Comparison of ENCODE assay signal across 8 cellular contexts in the genomic region with DNA sequence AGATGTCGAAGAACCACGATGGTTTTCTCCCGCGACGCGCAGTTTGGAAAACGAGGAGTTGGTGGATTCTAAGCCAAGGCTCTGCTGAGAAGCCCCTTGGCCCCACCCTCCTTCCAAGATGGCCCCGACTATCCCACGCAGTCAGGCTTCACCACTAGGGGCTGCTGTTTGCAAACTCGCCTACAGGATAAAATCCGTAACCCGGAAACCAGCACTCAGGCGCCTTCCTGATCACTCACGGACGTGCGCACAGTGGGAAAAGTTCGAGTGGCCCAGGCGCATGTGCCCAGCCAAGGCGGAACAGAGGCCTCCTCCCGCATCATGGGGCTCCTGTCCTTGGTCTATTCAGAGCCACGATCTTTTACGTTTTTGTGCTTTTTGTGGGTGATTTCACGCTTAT. TPM values are rescaled to one million over a fixed set of nuclear protein-coding genes. Genes with fewer than 3 reads are reported as not detected.
A peak's percentile ranks its signal among the peaks of the same experiment; 100 is the strongest.
DNase-seq lines count a peak whose midpoint lies in the region; ATAC-seq and TF ChIP-seq lines count a peak whose summit lies in the region.

No MANE protein-coding gene starts in this region.

- no peaks in the 10 kb centered on the region for H3K4me1 ChIP-seq in esophagus squamous epithelium

- H3K4me3 Mint-ChIP-seq in naive thymus-derived CD8-positive, alpha-beta T cell, result no peak overlapping the region

- peaks cover 0 to 15% (median under 1%) of the 10 kb centered on the region in 4 donors for H3K4me1 Mint-ChIP-seq in naive thymus-derived CD8-positive, alpha-beta T cell

- POLR2A ChIA-PET in naive thymus-derived CD8-positive, alpha-beta T cell (lab: Charles Lee), result no interaction called here

- intact Hi-C loops in esophagus squamous epithelium (cut with DNase I), result no loop called here

- no peak for TF ChIP-seq POLR2A in esophagus squamous epithelium (IDR thresholded peaks at IDR 0.05)

- no peaks in the 10 kb centered on the region for H3K9me3 Mint-ChIP-seq in naive thymus-derived CD8-positive, alpha-beta T cell

- H3K27ac ChIP-seq in esophagus squamous epithelium, result no peak overlapping the region

- H3K36me3 ChIP-seq in esophagus squamous epithelium, result peaks cover 0 to 81% (median 4%) of the 10 kb centered on the region in 3 donors

- H3K36me3 Mint-ChIP-seq in naive thymus-derived CD8-positive, alpha-beta T cell, result peaks cover 0 to 19% (median 0%) of the 10 kb centered on the region in 3 donors

- WGBS in esophagus squamous epithelium, 2 donors, result 82 to 84% methylated on average over 21 to 22 of the region's 23 CpGs

- no peak overlapping the region for H3K4me3 ChIP-seq in LNCaP clone FGC (ENCODE audit: low read depth, low read length)
- H3K4me3 ChIP-seq in esophagus squamous epithelium, result no peak overlapping the region

- H3K27ac Mint-ChIP-seq in naive thymus-derived CD8-positive, alpha-beta T cell, result peak overlapping the region in 4 of 10 donors; percentile 41 to 81 (median 62)

- ATAC-seq in naive thymus-derived CD8-positive, alpha-beta T cell, result peak; percentile 86 to 91
- no peak for ATAC-seq in HG03025 (IDR thresholded peaks at IDR 0.05; ENCODE audit: low FRiP score, unreplicated experiment)

- peak; percentile 43 for TF ChIP-seq CTCF in LNCaP clone FGC (IDR thresholded peaks at IDR 0.05; ENCODE audit: control insufficient read depth, extremely low read depth, insufficient read depth)
- TF ChIP-seq CTCF in esophagus squamous epithelium (IDR thresholded peaks at IDR 0.05), result peak in 5 of 6 experiments; percentile 47 to 61 (median 49)

- no peaks in the 10 kb centered on the region for H3K27me3 ChIP-seq in esophagus squamous epithelium

- H3K9me3 ChIP-seq in esophagus squamous epithelium, result no peaks in the 10 kb centered on the region

- H3K27me3 Mint-ChIP-seq in naive thymus-derived CD8-positive, alpha-beta T cell, result no peaks in the 10 kb centered on the region

- peak; percentile 39 for DNase-seq in G401 (ENCODE audit: low spot score)
- DNase-seq in LNCaP clone FGC (ENCODE audit: low read depth), result no peak
- DNase-seq in activated CD8-positive, alpha-beta memory T cell treated with anti-CD3 and anti-CD28 coated beads for 24 hours, result peak; percentile 77
- no peak for DNase-seq in esophagus squamous epithelium (lab: John Stamatoyannopoulos, UW)
- peak; percentile 28 to 75 (median 53) for DNase-seq in naive thymus-derived CD8-positive, alpha-beta T cell
- DNase-seq in SKM-1 (lab: John Stamatoyannopoulos, UW; ENCODE audit: unreplicated experiment), result no peak
- no peak for DNase-seq in NCI-H2107 treated with DMSO at 0.1 percent for 48 hours (lab: John Stamatoyannopoulos, UW; ENCODE audit: unreplicated experiment)

- in situ Hi-C loops in G401 (cut with HindIII; ENCODE audit: low sequenced_read_pairs), result no loop called here

RNA-seq across cellular contexts. Expression of a gene that starts 19.2 kb away (rescaled TPM):
- total RNA-seq in G401 (2014; rRNA removed; shearing (Covaris generic)), result 141 and 200 TPM in 2 replicates
- 10 to 100 TPM; 47.1 to 74.4 (median 59.1) TPM for total RNA-seq in esophagus squamous epithelium
- total RNA-seq in naive thymus-derived CD8-positive, alpha-beta T cell, result 100 to 1,000 TPM; 130 to 132 TPM
- polyA plus RNA-seq in naive thymus-derived CD8-positive, alpha-beta T cell, result 100 to 1,000 TPM; 545 to 646 (median 558) TPM

RNA-seq across cellular contexts. Expression of a gene that starts 28.0 kb away (rescaled TPM):
- 171 and 220 TPM in 2 replicates for total RNA-seq in G401 (2014; rRNA removed; shearing (Covaris generic))
- total RNA-seq in esophagus squamous epithelium, result 10 to 100 TPM; 29.9 to 66.0 (median 47.9) TPM
- 100 to 1,000 TPM in 1 of 2 experiments, 10 to 100 TPM in 1; 97.4 to 102 TPM for total RNA-seq in naive thymus-derived CD8-positive, alpha-beta T cell
- polyA plus RNA-seq in naive thymus-derived CD8-positive, alpha-beta T cell, result 10 to 100 TPM in 2 of 3 donors, 1 to 10 TPM in 1; 7.8 to 33.0 (median 13.0) TPM

RNA-seq across cellular contexts. Expression of a gene that starts 31.8 kb away (rescaled TPM):
- 164 and 166 TPM in 2 replicates for total RNA-seq in G401 (2014; rRNA removed; shearing (Covaris generic))
- total RNA-seq in esophagus squamous epithelium, result 10 to 100 TPM; 74.8 to 87.9 (median 84.3) TPM
- total RNA-seq in naive thymus-derived CD8-positive, alpha-beta T cell, result 10 to 100 TPM; 74.2 to 77.4 TPM
- 10 to 100 TPM in 2 of 3 donors, 1 to 10 TPM in 1; 9.6 to 23.5 (median 12.8) TPM for polyA plus RNA-seq in naive thymus-derived CD8-positive, alpha-beta T cell

RNA-seq across cellular contexts. Expression of a gene that starts 56.3 kb away (rescaled TPM):
- total RNA-seq in G401 (2014; rRNA removed; shearing (Covaris generic)), result 105 and 123 TPM in 2 replicates
- 10 to 100 TPM; 21.4 to 26.6 (median 23.0) TPM for total RNA-seq in esophagus squamous epithelium
- total RNA-seq in naive thymus-derived CD8-positive, alpha-beta T cell, result 1 to 10 TPM; 3.0 to 4.4 TPM
- under 1 TPM in 1 of 3 donors, not detected in 2; 0.08 TPM for polyA plus RNA-seq in naive thymus-derived CD8-positive, alpha-beta T cell

Comparison
In these comparisons a context has a peak if more than half of its experiments do, and no peak if none do; other contexts are left out.
1. DNase-seq: peak in G401 (single experiment), activated CD8-positive, alpha-beta memory T cell treated with anti-CD3 and anti-CD28 coated beads for 24 hours (single experiment) and naive thymus-derived CD8-positive, alpha-beta T cell (10 of 10); none in LNCaP clone FGC (single experiment), esophagus squamous epithelium (single experiment), SKM-1 (single experiment) and NCI-H2107 treated with DMSO at 0.1 percent for 48 hours (single experiment).